Comparison of ENCODE assay signal across 9 cellular contexts in genomic region chr16:2838928-2839327, GRCh38. TPM values are rescaled to one million over a fixed set of nuclear protein-coding genes. Genes with fewer than 3 reads are reported as not detected.
DNase-seq lines count a peak whose midpoint lies in the region; ATAC-seq and TF ChIP-seq lines count a peak whose summit lies in the region.
"Had no signal": no experiment of that assay in that cellular context is flagged by ENCODE, and none has a peak within 500 bp of the region (broad histone marks: within the 10 kb centered on the region; RNA-seq: fewer than 3 reads in every experiment).

No MANE protein-coding gene starts in this region.

- H3K4me1 Mint-ChIP-seq in T-helper 2 cell treated with Interferon-gamma antibody and Interleukin-4, amounts not matched to agents 5 μg/mL and 100 μg/mL, for 36 hours (ENCODE audit: low read depth): peaks cover 9% of the 10 kb centered on the region
- peaks cover 16% of the 10 kb centered on the region for H3K4me1 Mint-ChIP-seq in brain

- H3K9me3 Mint-ChIP-seq in T-helper 2 cell treated with Interferon-gamma antibody and Interleukin-4, amounts not matched to agents 5 μg/mL and 100 μg/mL, for 36 hours: no peaks in the 10 kb centered on the region
- H3K9me3 Mint-ChIP-seq in brain: peaks cover 0 to 2% (median 0%) of the 10 kb centered on the region in 5 experiments

- TF ChIP-seq CTCF in brain (conservative IDR thresholded peaks at IDR 0.05): peak; percentile 87 to 96

- ATAC-seq in GM21360 (IDR thresholded peaks at IDR 0.05; ENCODE audit: unreplicated experiment) (no peak), HG02759 (IDR thresholded peaks at IDR 0.05; ENCODE audit: unreplicated experiment) (no peak)

- DNase-seq in EH (ENCODE audit: low read depth) (peak; percentile 79), iPS-NIHi11 (ENCODE audit: low spot score) (peak; percentile 92)
- peak; percentile 29 for DNase-seq in Jurkat, Clone E6-1 (ENCODE audit: low read depth, low spot score)
- DNase-seq in T-helper 2 cell treated with Interferon-gamma antibody and Interleukin-4, amounts not matched to agents 5 μg/mL and 100 μg/mL, for 36 hours (ENCODE audit: low spot score): peak; percentile 49
- DNase-seq in stimulated activated CD4-positive, alpha-beta T cell treated with anti-CD3 and anti-CD28 coated beads, Interleukin-12 subunit alpha, Interleukin-12 subunit beta, amount 100 ng/mL, for 4 hours: peak; percentile 50

- H3K27me3 Mint-ChIP-seq in T-helper 2 cell treated with Interferon-gamma antibody and Interleukin-4, amounts not matched to agents 5 μg/mL and 100 μg/mL, for 36 hours (ENCODE audit: low read depth): peaks cover 3% of the 10 kb centered on the region
- peaks cover 27% of the 10 kb centered on the region for H3K27me3 Mint-ChIP-seq in brain

- H3K4me3 Mint-ChIP-seq in T-helper 2 cell treated with Interferon-gamma antibody and Interleukin-4, amounts not matched to agents 5 μg/mL and 100 μg/mL, for 36 hours: no peak overlapping the region
- no peak overlapping the region for H3K4me3 Mint-ChIP-seq in brain

- H3K36me3 Mint-ChIP-seq in T-helper 2 cell treated with Interferon-gamma antibody and Interleukin-4, amounts not matched to agents 5 μg/mL and 100 μg/mL, for 36 hours (ENCODE audit: low read depth): no peaks in the 10 kb centered on the region
- no peaks in the 10 kb centered on the region for H3K36me3 Mint-ChIP-seq in brain

- no peak overlapping the region for H3K27ac Mint-ChIP-seq in T-helper 2 cell treated with Interferon-gamma antibody and Interleukin-4, amounts not matched to agents 5 μg/mL and 100 μg/mL, for 36 hours
- H3K27ac Mint-ChIP-seq in brain: peak overlapping the region in 2 of 5 experiments; percentile 61 to 91

- H3K4me3 ChIP-seq in Jurkat, Clone E6-1 (ENCODE audit: low read length): no peak overlapping the region

RNA-seq across cellular contexts. Expression of gene ZG16B, which starts 8.8 kb away (rescaled TPM):
- polyA plus RNA-seq in Jurkat, Clone E6-1 (2012; ENCODE audit: insufficient read depth, insufficient read length): not detected
- not detected for polyA plus RNA-seq in brain (ENCODE audit: insufficient read depth, low read depth, low replicate concordance)

RNA-seq across cellular contexts. Expression of gene PRSS22, which starts 19.0 kb away (rescaled TPM):
- not detected for polyA plus RNA-seq in Jurkat, Clone E6-1 (2012; ENCODE audit: insufficient read depth, insufficient read length)
- not detected for polyA plus RNA-seq in brain (ENCODE audit: insufficient read depth, low read depth, low replicate concordance)

RNA-seq across cellular contexts. Expression of gene PRSS21, which starts 21.9 kb away (rescaled TPM):
- 2.1 TPM for polyA plus RNA-seq in Jurkat, Clone E6-1 (2012; ENCODE audit: insufficient read depth, insufficient read length)
- polyA plus RNA-seq in brain (ENCODE audit: insufficient read depth, low read depth, low replicate concordance): not detected

RNA-seq across cellular contexts. Expression of gene PRSS41, which starts 40.7 kb away (rescaled TPM):
- polyA plus RNA-seq in Jurkat, Clone E6-1 (2012; ENCODE audit: insufficient read depth, insufficient read length): not detected
- not detected for polyA plus RNA-seq in brain (ENCODE audit: insufficient read depth, low read depth, low replicate concordance)
- polyA plus RNA-seq: adipose tissue had no signal

RNA-seq across cellular contexts. Expression of gene FLYWCH2, which starts 44.1 kb away (rescaled TPM):
- 37.7 TPM for polyA plus RNA-seq in Jurkat, Clone E6-1 (2012; ENCODE audit: insufficient read depth, insufficient read length)
- polyA plus RNA-seq in brain (ENCODE audit: insufficient read depth, low read depth, low replicate concordance): 65.5 TPM

Comparison
In these comparisons a context has a peak if more than half of its experiments do, and no peak if none do; other contexts are left out.
1. DNase-seq: peak in every context shown above with its lines; median percentile 92 in iPS-NIHi11; 79 in EH; 50 in stimulated activated CD4-positive, alpha-beta T cell treated with anti-CD3 and anti-CD28 coated beads, Interleukin-12 subunit alpha, Interleukin-12 subunit beta, amount 100 ng/mL, for 4 hours; 49 in T-helper 2 cell treated with Interferon-gamma antibody and Interleukin-4, amounts not matched to agents 5 μg/mL and 100 μg/mL, for 36 hours; 29 in Jurkat, Clone E6-1.